21 cellular contexts compared by ENCODE assay signal in the genomic region with DNA sequence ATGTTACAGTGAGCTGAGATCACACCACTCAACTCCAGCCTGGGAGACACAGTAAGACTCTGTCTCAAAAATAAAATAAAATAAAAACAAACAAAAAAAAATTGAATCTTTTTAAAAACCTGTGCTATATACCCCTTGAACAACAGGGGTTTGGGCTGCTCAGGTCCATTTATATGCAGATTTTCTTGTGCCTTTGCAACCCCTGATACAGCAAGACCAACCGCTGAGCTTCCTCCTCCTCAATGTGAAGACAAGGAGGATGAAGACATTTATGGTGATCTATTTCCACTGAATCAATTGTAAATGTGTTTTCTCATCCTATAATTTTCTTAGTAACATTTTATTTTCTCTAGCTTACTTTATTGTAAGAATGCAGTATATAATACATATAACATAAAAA.
DNase-seq lines count a peak whose midpoint lies in the region; ATAC-seq and TF ChIP-seq lines count a peak whose summit lies in the region.
"Had no signal": no experiment of that assay in that cellular context is flagged by ENCODE, and none has a peak within 500 bp of the region (broad histone marks: within the 10 kb centered on the region; RNA-seq: fewer than 3 reads in every experiment).

No MANE protein-coding gene starts in this region.

- H3K36me3 Mint-ChIP-seq in GM23338 (ENCODE audit: low read depth) (no peaks in the 10 kb centered on the region), WTC11 (peaks cover 4% of the 10 kb centered on the region; the same call in 1 of the 2 replicates)
- H3K36me3 Mint-ChIP-seq: CD14-positive monocyte had no signal

- CTCF ChIA-PET in WTC11 (lab: Charles Lee) = interaction anchor here (0.6 kb wide), 1 partner anchor 16 kb away, joined by 3 read pairs; no protein-coding TSS in a partner anchor

- no peak overlapping the region for H3K9ac ChIP-seq in trophoblast cell (ENCODE audit: low read length)
- H3K9ac ChIP-seq: BLaER1 treated with 17β-estradiol and CSF1 and Interleukin-3, amounts not matched to agents 10 nM and 100 nM had no signal

- DNase-seq in GM23338 (ENCODE audit: low spot score) (peak; percentile 31), WTC11 (ENCODE audit: low spot score) (no peak), iPS DF 4.7 (ENCODE audit: extremely low read depth, low spot score) (peak; percentile 7), trophoblast cell (no peak), COLO668 (lab: John Stamatoyannopoulos, UW; ENCODE audit: unreplicated experiment) (no peak), middle frontal gyrus (ENCODE audit: extremely low spot score, low spot score) (no peak)
- DNase-seq: 8988T; ACHN; AML-193; BE2C; Caco-2; CD4-positive, alpha-beta T cell; DMS153; DND-41; GF-D8; GOT3; HCEC 1CT had no signal

- H3K14ac ChIP-seq in trophoblast cell (ENCODE audit: low read length) = no peak overlapping the region

- no peaks in the 10 kb centered on the region for H3K9me3 ChIP-seq in trophoblast cell (ENCODE audit: insufficient read depth, low read depth, low read length)
- H3K9me3 ChIP-seq: A549; BE2C; BLaER1 treated with 17β-estradiol and CSF1 and Interleukin-3, amounts not matched to agents 10 nM and 100 nM; Caco-2 had no signal

- H4K12ac ChIP-seq in trophoblast cell (ENCODE audit: low read depth, low read length) = no peak overlapping the region

- no peak overlapping the region for H3K27ac ChIP-seq in GM23338 (ENCODE audit: low read depth)
- no peak overlapping the region for H3K27ac ChIP-seq in trophoblast cell (ENCODE audit: low read depth, low read length)
- H3K27ac ChIP-seq: A549; BLaER1 treated with 17β-estradiol and CSF1 and Interleukin-3, amounts not matched to agents 10 nM and 100 nM had no signal

- H3K79me1 ChIP-seq in trophoblast cell (ENCODE audit: low read length) = peaks cover 1% of the 10 kb centered on the region

- no CpG with 5 or more reads among the region's 1 CpG for WGBS in trophoblast cell (ENCODE audit: extremely low coverage, insufficient coverage, insufficient read length)

- H3K4me3 Mint-ChIP-seq in GM23338 = no peak overlapping the region
- H3K4me3 Mint-ChIP-seq in WTC11 = no peak overlapping the region
- H3K4me3 Mint-ChIP-seq: CD14-positive monocyte; CD4-positive, alpha-beta T cell had no signal

- no peak overlapping the region for H2BK120ac ChIP-seq in trophoblast cell (ENCODE audit: insufficient read depth, low read length, poor library complexity)

- ATAC-seq in GM23338 = peak; percentile 63
- peak; percentile 86 for ATAC-seq in WTC11
- ATAC-seq in HG03378 (IDR thresholded peaks at IDR 0.05; ENCODE audit: unreplicated experiment) = no peak
- ATAC-seq: A549 had no signal

- no peak overlapping the region for H3K18ac ChIP-seq in trophoblast cell (ENCODE audit: low read length)

- peak overlapping the region; percentile 64 for H2BK12ac ChIP-seq in trophoblast cell (ENCODE audit: low read length)

- no peaks in the 10 kb centered on the region for H3K9me3 Mint-ChIP-seq in GM23338
- H3K9me3 Mint-ChIP-seq in WTC11 = peaks cover 19% of the 10 kb centered on the region
- H3K9me3 Mint-ChIP-seq: CD4-positive, alpha-beta T cell had no signal

- H3K79me2 ChIP-seq in GM23338 (replicated peaks; ENCODE audit: insufficient read depth) (no peaks in the 10 kb centered on the region), trophoblast cell (ENCODE audit: control insufficient read depth, insufficient read depth, low read length, poor library complexity) (no peaks in the 10 kb centered on the region)

- H2AK5ac ChIP-seq in trophoblast cell (ENCODE audit: low read length) = no peak overlapping the region

- peaks cover 19% of the 10 kb centered on the region for H3K4me1 Mint-ChIP-seq in GM23338
- peaks cover 32% of the 10 kb centered on the region for H3K4me1 Mint-ChIP-seq in WTC11
- H3K4me1 Mint-ChIP-seq: CD14-positive monocyte had no signal

- no peak for TF ChIP-seq CTCF in GM23338 (conservative IDR thresholded peaks at IDR 0.05; ENCODE audit: low read depth in 2 of 2)
- no peak for TF ChIP-seq CTCF in WTC11 (IDR thresholded peaks at IDR 0.05)

- H4K20me1 ChIP-seq in GM23338 (replicated peaks; ENCODE audit: insufficient read depth) = no peaks in the 10 kb centered on the region
- H4K20me1 ChIP-seq: BLaER1 treated with 17β-estradiol and CSF1 and Interleukin-3, amounts not matched to agents 10 nM and 100 nM had no signal

- no peak overlapping the region for H4K91ac ChIP-seq in trophoblast cell (ENCODE audit: low read depth, low read length)

- H3K27me3 ChIP-seq in GM23338 (ENCODE audit: insufficient read depth) (no peaks in the 10 kb centered on the region), trophoblast cell (ENCODE audit: insufficient read depth, low read length) (no peaks in the 10 kb centered on the region)
- H3K27me3 ChIP-seq: BE2C; BLaER1 treated with 17β-estradiol and CSF1 and Interleukin-3, amounts not matched to agents 10 nM and 100 nM had no signal

- no peaks in the 10 kb centered on the region for H3F3A ChIP-seq in GM23338 (replicated peaks; ENCODE audit: low read depth)

- POLR2A ChIA-PET in WTC11 (lab: Charles Lee) = no interaction called here

- no peak overlapping the region for H3K4me2 ChIP-seq in GM23338
- no peak overlapping the region for H3K4me2 ChIP-seq in trophoblast cell (ENCODE audit: low read length)
- H3K4me2 ChIP-seq: A549; BLaER1 treated with 17β-estradiol and CSF1 and Interleukin-3, amounts not matched to agents 10 nM and 100 nM had no signal

- no peaks in the 10 kb centered on the region for H3K27me3 Mint-ChIP-seq in GM23338 (ENCODE audit: insufficient read depth, low read depth, poor library complexity)
- no peaks in the 10 kb centered on the region for H3K27me3 Mint-ChIP-seq in WTC11 (ENCODE audit: low read depth)
- H3K27me3 Mint-ChIP-seq: CD4-positive, alpha-beta T cell had no signal

- H4K8ac ChIP-seq in trophoblast cell (ENCODE audit: low read depth, low read length) = no peak overlapping the region

- H3K23ac ChIP-seq in trophoblast cell (ENCODE audit: low read length) = no peak overlapping the region

- no peak overlapping the region for H3K4ac ChIP-seq in trophoblast cell (ENCODE audit: low read depth, low read length)

- H3K4me1 ChIP-seq in GM23338 (ENCODE audit: insufficient read depth) (peaks cover 6% of the 10 kb centered on the region; the same call in 1 of the 2 replicates), trophoblast cell (ENCODE audit: control insufficient read depth in 1 of 2, insufficient read depth in 2 of 2, low read length in 2 of 2) (no peaks in the 10 kb centered on the region)
- H3K4me1 ChIP-seq: A549, BE2C, Caco-2 had no signal

- H3K4me3 ChIP-seq in GM23338 = no peak overlapping the region
- H3K4me3 ChIP-seq in trophoblast cell (ENCODE audit: low read depth, low read length) = no peak overlapping the region
- H3K4me3 ChIP-seq: A549; BLaER1 treated with 17β-estradiol and CSF1 and Interleukin-3, amounts not matched to agents 10 nM and 100 nM had no signal

- H3K27ac Mint-ChIP-seq in GM23338 (no peak overlapping the region), WTC11 (no peak overlapping the region)
- H3K27ac Mint-ChIP-seq: CD14-positive monocyte; CD4-positive, alpha-beta T cell had no signal

- H2BK5ac ChIP-seq in trophoblast cell (ENCODE audit: low read depth, low read length, poor library complexity) = peak overlapping the region; percentile 10

- H2AFZ ChIP-seq in GM23338 (no peak overlapping the region), trophoblast cell (ENCODE audit: insufficient read depth, low read length, poor library complexity) (no peak overlapping the region)

- no peaks in the 10 kb centered on the region for H3K36me3 ChIP-seq in GM23338 (ENCODE audit: insufficient read depth)
- H3K36me3 ChIP-seq in trophoblast cell (ENCODE audit: control insufficient read depth in 1 of 2, insufficient read depth in 2 of 2, low read length in 2 of 2) = no peaks in the 10 kb centered on the region
- H3K36me3 ChIP-seq: BE2C; BLaER1 treated with 17β-estradiol and CSF1 and Interleukin-3, amounts not matched to agents 10 nM and 100 nM had no signal

- peaks cover 18% of the 10 kb centered on the region for H3K9me2 ChIP-seq in GM23338 (ENCODE audit: insufficient read depth)

TF ChIP-seq in GM23338, 12 proteins besides CTCF, POLR2A, EP300 and RAD21 (continues in another document):
- no peak for TF ChIP-seq ZNF114 (CRISPR knock-in tag; IDR thresholded peaks at IDR 0.05)

TF ChIP-seq in WTC11, 78 proteins besides CTCF, POLR2A, EP300 and RAD21:
- TF ChIP-seq ZBTB21 (CRISPR knock-in tag; IDR thresholded peaks at IDR 0.05; ENCODE audit: borderline replicate concordance) = no peak
TF ChIP-seq in WTC11: peak in this region for 0.

Comparison
In these comparisons a context has a peak if more than half of its experiments do, and no peak if none do; other contexts are left out.
1. DNase-seq: peak in GM23338 (single experiment) and iPS DF 4.7 (single experiment); none in WTC11 (single experiment), trophoblast cell (0 of 2), COLO668 (single experiment) and middle frontal gyrus (single experiment).